ENCODE assay signal across 10 cellular contexts in the genomic region with DNA sequence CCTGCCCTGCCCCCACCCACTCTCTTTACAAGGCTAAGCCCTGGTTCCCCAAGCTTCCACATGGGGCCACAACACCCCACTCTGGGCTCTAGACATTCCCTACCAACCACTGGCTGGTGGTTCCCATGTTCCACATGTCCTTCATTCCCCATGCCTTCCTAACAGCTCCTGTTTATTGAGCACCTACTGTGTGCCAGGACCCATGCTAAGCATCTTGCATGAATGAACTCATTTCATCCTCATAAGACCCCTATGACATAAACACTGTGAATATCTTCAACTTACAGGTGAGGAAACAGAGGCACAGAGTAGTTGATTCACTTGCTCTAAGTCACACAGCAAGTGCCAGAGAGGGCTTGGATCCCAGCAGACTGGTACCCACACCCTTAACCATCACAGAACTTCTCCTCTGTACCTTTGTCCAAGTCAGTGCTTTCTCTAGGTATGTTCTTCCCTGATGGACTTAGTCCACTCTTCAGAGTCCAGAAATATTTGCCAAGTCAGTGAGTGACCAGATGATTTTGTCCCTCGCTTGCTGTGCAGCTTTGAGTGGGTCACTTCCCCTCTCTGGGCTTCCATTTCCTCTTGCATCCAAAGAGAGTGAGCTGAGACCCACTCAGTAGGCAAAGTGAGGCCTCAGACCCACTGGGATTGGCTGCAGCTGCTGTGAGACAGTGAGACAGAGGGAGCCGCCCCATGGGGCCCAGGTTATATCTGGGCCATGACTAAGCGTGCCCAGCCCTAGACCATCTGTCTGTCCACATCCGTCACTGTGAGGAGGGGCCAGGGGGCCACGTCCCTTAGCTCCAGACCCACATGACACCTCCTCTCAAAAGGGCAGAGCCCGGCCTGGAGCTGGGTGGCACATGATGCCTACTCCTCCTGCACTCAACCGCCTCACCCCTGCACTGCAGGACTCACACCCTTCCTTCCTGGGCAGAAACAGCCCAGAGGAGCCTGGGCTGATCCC.
DNase-seq lines count a peak whose midpoint lies in the region; ATAC-seq and TF ChIP-seq lines count a peak whose summit lies in the region.
"Had no signal": no experiment of that assay in that cellular context is flagged by ENCODE, and none has a peak within 500 bp of the region (broad histone marks: within the 10 kb centered on the region; RNA-seq: fewer than 3 reads in every experiment).

No MANE protein-coding gene starts in this region.

- TF ChIP-seq CTCF in Peyer's patch (IDR thresholded peaks at IDR 0.05) (no peak), fibroblast of pulmonary artery (IDR thresholded peaks at IDR 0.05; ENCODE audit: low read length, missing control alignments) (no peak), progenitor cell of endocrine pancreas (IDR thresholded peaks at IDR 0.05; ENCODE audit: unreplicated experiment) (no peak)

- H3K36me3 Mint-ChIP-seq in progenitor cell of endocrine pancreas (ENCODE audit: insufficient read depth): peaks cover 3% of the 10 kb centered on the region

- H3K27me3 Mint-ChIP-seq in progenitor cell of endocrine pancreas: no peaks in the 10 kb centered on the region

- H3K9me3 Mint-ChIP-seq in progenitor cell of endocrine pancreas (ENCODE audit: low read depth): peaks cover 8% of the 10 kb centered on the region

- no peaks in the 10 kb centered on the region for H3K36me3 ChIP-seq in Peyer's patch
- H3K36me3 ChIP-seq: uterus had no signal

- H3K4me3 ChIP-seq in Peyer's patch (no peak overlapping the region), fibroblast of pulmonary artery (replicated peaks; ENCODE audit: low read depth, low read length) (no peak overlapping the region)
- H3K4me3 ChIP-seq: uterus had no signal

- H3K4me3 Mint-ChIP-seq in progenitor cell of endocrine pancreas (ENCODE audit: low read depth): no peak overlapping the region

- H3K4me1 Mint-ChIP-seq in progenitor cell of endocrine pancreas (ENCODE audit: low read depth): peaks cover 31% of the 10 kb centered on the region

- TF ChIP-seq POLR2A in Peyer's patch (IDR thresholded peaks at IDR 0.05): no peak

- no peak for ATAC-seq in GM19395 (IDR thresholded peaks at IDR 0.05; ENCODE audit: unreplicated experiment)
- no peak for ATAC-seq in HG03439 (IDR thresholded peaks at IDR 0.05; ENCODE audit: unreplicated experiment)
- no peak for ATAC-seq in GM18502 (IDR thresholded peaks at IDR 0.05; ENCODE audit: poor library complexity, unreplicated experiment)

- H3K27ac ChIP-seq in Peyer's patch: peak overlapping the region in 1 of 4 donors; percentile 74
- H3K27ac ChIP-seq: uterus had no signal

- no peaks in the 10 kb centered on the region for H3K4me1 ChIP-seq in Peyer's patch

- H3K27me3 ChIP-seq in Peyer's patch: no peaks in the 10 kb centered on the region
- H3K27me3 ChIP-seq: uterus had no signal

- H3K27ac Mint-ChIP-seq in progenitor cell of endocrine pancreas: peak overlapping the region; percentile 79

- peak; percentile 27 for DNase-seq in GOT3 (lab: John Stamatoyannopoulos, UW)
- peak in 2 of 3 donors; percentile 70 to 72 for DNase-seq in Peyer's patch
- peak; percentile 71 for DNase-seq in fibroblast of pulmonary artery (ENCODE audit: low read depth)
- no peak for DNase-seq in progenitor cell of endocrine pancreas (ENCODE audit: low spot score, unreplicated experiment)
- DNase-seq in HCEC 1CT: no peak
- DNase-seq: NCI-H146 had no signal

- no peaks in the 10 kb centered on the region for H3K9me3 ChIP-seq in Peyer's patch
- H3K9me3 ChIP-seq: uterus had no signal

Comparison
In these comparisons a context has a peak if more than half of its experiments do, and no peak if none do; other contexts are left out.
1. DNase-seq: peak in GOT3 (single experiment), Peyer's patch (2 of 3) and fibroblast of pulmonary artery (single experiment); none in progenitor cell of endocrine pancreas (single experiment) and HCEC 1CT (single experiment).